Comparison of ENCODE assay signal across 8 cellular contexts in the genomic region with DNA sequence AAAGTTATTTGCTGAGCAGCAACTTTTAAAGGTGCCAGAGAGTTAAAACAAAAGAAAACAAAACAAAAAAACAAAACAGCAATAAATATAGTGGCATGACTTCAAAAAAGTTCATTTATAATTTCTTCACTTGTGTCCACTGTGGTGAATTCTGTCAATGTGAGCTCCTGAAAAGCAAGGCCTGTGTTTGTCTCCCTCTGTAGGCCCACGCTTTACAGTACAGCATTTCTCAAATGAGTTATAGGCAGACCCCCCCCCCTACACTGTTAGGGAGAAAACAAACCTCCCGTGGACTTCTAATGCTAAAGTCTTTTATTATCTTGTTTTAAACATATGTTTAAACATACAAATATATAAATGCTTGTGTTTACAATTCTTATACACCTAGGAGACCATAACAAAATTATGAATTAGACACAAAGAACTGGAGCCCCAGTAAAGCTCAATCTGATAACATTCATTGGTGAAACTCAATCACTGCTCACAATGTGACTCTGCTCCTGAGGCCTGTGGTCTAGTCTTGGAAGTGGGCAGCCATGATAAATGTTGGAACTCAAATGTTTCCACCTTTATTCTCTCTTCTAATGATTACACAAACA. TPM values are rescaled to one million over a fixed set of nuclear protein-coding genes. Genes with fewer than 3 reads are reported as not detected.
DNase-seq lines count a peak whose midpoint lies in the region; ATAC-seq and TF ChIP-seq lines count a peak whose summit lies in the region.

No MANE protein-coding gene starts in this region.

- no peaks in the 10 kb centered on the region for H3K27me3 ChIP-seq in AG04450 (ENCODE audit: control insufficient read depth, insufficient read depth, low read length)

- H3K4me3 ChIP-seq in AG04450 (ENCODE audit: low read depth, low read length) (no peak overlapping the region), fibroblast of mammary gland (ENCODE audit: control insufficient read depth, low read depth, low read length) (no peak overlapping the region)

- H3K4me1 Mint-ChIP-seq in osteocyte (ENCODE audit: unreplicated experiment): peaks cover 3% of the 10 kb centered on the region
- H3K4me1 Mint-ChIP-seq in natural killer cell treated with Interleukin-12 subunit alpha and Interleukin-12 subunit beta and Interleukin-15 and Interleukin-18, amount 100 ng/mL, for 72 hours (ENCODE audit: low read depth in 2 of 2): peaks cover 3% of the 10 kb centered on the region in 2 donors

- peaks cover 14% of the 10 kb centered on the region for H3K27me3 Mint-ChIP-seq in osteocyte (ENCODE audit: unreplicated experiment)
- H3K27me3 Mint-ChIP-seq in natural killer cell treated with Interleukin-12 subunit alpha and Interleukin-12 subunit beta and Interleukin-15 and Interleukin-18, amount 100 ng/mL, for 72 hours: peaks cover 11 to 32% of the 10 kb centered on the region in 2 donors

- TF ChIP-seq CTCF in AG04450 (IDR thresholded peaks at IDR 0.05; ENCODE audit: low read depth, low read length) (peak; percentile 84), fibroblast of mammary gland (conservative IDR thresholded peaks at IDR 0.05; ENCODE audit: control insufficient read depth, insufficient read depth, low read depth, low read length) (peak; percentile 87), osteocyte (IDR thresholded peaks at IDR 0.05) (peak; percentile 85)

- no peaks in the 10 kb centered on the region for H3K9me3 ChIP-seq in AG04450 (ENCODE audit: control insufficient read depth, insufficient read depth, low read length)

- no peak overlapping the region for H3K27ac Mint-ChIP-seq in osteocyte (ENCODE audit: unreplicated experiment)
- H3K27ac Mint-ChIP-seq in natural killer cell treated with Interleukin-12 subunit alpha and Interleukin-12 subunit beta and Interleukin-15 and Interleukin-18, amount 100 ng/mL, for 72 hours: no peak overlapping the region

- H3K4me3 Mint-ChIP-seq in osteocyte (ENCODE audit: unreplicated experiment): no peak overlapping the region
- no peak overlapping the region for H3K4me3 Mint-ChIP-seq in natural killer cell treated with Interleukin-12 subunit alpha and Interleukin-12 subunit beta and Interleukin-15 and Interleukin-18, amount 100 ng/mL, for 72 hours

- no peak for ATAC-seq in natural killer cell treated with Interleukin-12 subunit alpha and Interleukin-12 subunit beta and Interleukin-15 and Interleukin-18, amount 100 ng/mL, for 72 hours

- peaks cover under 1% of the 10 kb centered on the region for H3K9me3 Mint-ChIP-seq in osteocyte (ENCODE audit: unreplicated experiment)
- H3K9me3 Mint-ChIP-seq in natural killer cell treated with Interleukin-12 subunit alpha and Interleukin-12 subunit beta and Interleukin-15 and Interleukin-18, amount 100 ng/mL, for 72 hours: no peaks in the 10 kb centered on the region

- H3K36me3 Mint-ChIP-seq in osteocyte (ENCODE audit: unreplicated experiment): no peaks in the 10 kb centered on the region
- H3K36me3 Mint-ChIP-seq in natural killer cell treated with Interleukin-12 subunit alpha and Interleukin-12 subunit beta and Interleukin-15 and Interleukin-18, amount 100 ng/mL, for 72 hours: no peaks in the 10 kb centered on the region

- H3K27ac ChIP-seq in AG04450 (ENCODE audit: low read depth, low read length): no peak overlapping the region

- DNase-seq in AG04450 (ENCODE audit: low read depth, low spot score): no peak
- peak; percentile 29 for DNase-seq in H4 (ENCODE audit: low spot score)
- DNase-seq in RPMI7951 (ENCODE audit: low read depth): peak; percentile 35
- peak; percentile 67 for DNase-seq in fibroblast of mammary gland (ENCODE audit: low read depth)
- no peak for DNase-seq in osteocyte (ENCODE audit: extremely low spot score, unreplicated experiment)
- DNase-seq in natural killer cell treated with Interleukin-12 subunit alpha and Interleukin-12 subunit beta and Interleukin-15 and Interleukin-18, amount 100 ng/mL, for 72 hours (ENCODE audit: low spot score): no peak
- no peak for DNase-seq in stimulated activated CD4-positive, alpha-beta T cell treated with anti-CD3 and anti-CD28 coated beads, Interleukin-4, amount 100 ng/mL, for 4 hours
- no peak for DNase-seq in activated T-cell treated with anti-CD3 and anti-CD28 coated beads for 4 hours

- CTCF ChIA-PET in AG04450 (lab: Charles Lee): interaction anchor here (0.6 to 2.6 kb wide), 15 partner anchors 9 to 671 kb away, joined by 3 to 6 read pairs (median 4); no protein-coding TSS in a partner anchor

- POLR2A ChIA-PET in AG04450 (lab: Yijun Ruan, JAX): interaction anchor here (0.6 to 1.0 kb wide), 3 partner anchors 47 to 97 kb away, joined by 3 to 11 read pairs (median 3); no protein-coding TSS in a partner anchor

RNA-seq across cellular contexts. Expression of gene SCOC, which starts 47.0 kb away (rescaled TPM):
- polyA plus RNA-seq in AG04450 (2011; rRNA removed): 39.1 and 62.4 TPM in 2 replicates
- 7.0 and 17.8 TPM in 2 replicates for polyA minus RNA-seq in AG04450 (2011; rRNA and poly(A)+ RNA removed)
- 61.4 and 97.0 TPM in 2 replicates for total RNA-seq in H4 (2014; rRNA removed; shearing (Covaris generic))
- 57.7 and 80.4 TPM in 2 replicates for total RNA-seq in RPMI7951 (2014; rRNA removed; shearing (Covaris generic))
- 43.6 and 43.9 TPM in 2 replicates for total RNA-seq in osteocyte
- 10 to 100 TPM; 22.0 to 29.5 TPM for total RNA-seq in natural killer cell treated with Interleukin-12 subunit alpha and Interleukin-12 subunit beta and Interleukin-15 and Interleukin-18, amount 100 ng/mL, for 72 hours

Comparison
In these comparisons a context has a peak if more than half of its experiments do, and no peak if none do; other contexts are left out.
1. DNase-seq: peak in H4 (single experiment), RPMI7951 (single experiment) and fibroblast of mammary gland (single experiment); none in AG04450 (single experiment), osteocyte (single experiment), natural killer cell treated with Interleukin-12 subunit alpha and Interleukin-12 subunit beta and Interleukin-15 and Interleukin-18, amount 100 ng/mL, for 72 hours (single experiment), stimulated activated CD4-positive, alpha-beta T cell treated with anti-CD3 and anti-CD28 coated beads, Interleukin-4, amount 100 ng/mL, for 4 hours (0 of 2) and activated T-cell treated with anti-CD3 and anti-CD28 coated beads for 4 hours (single experiment).
2. Peak in every context shown above with its lines, with median percentiles within 50 percentile points of each other: CTCF ChIP-seq.